ENCODE assay signal across 18 cellular contexts in genomic region chr6:129765008-129765407, GRCh38. TPM values are rescaled to one million over a fixed set of nuclear protein-coding genes. Genes with fewer than 3 reads are reported as not detected.
DNase-seq lines count a peak whose midpoint lies in the region; ATAC-seq, FAIRE-seq and TF ChIP-seq lines count a peak whose summit lies in the region.
"Had no signal": no experiment of that assay in that cellular context is flagged by ENCODE, and none has a peak within 500 bp of the region (broad histone marks: within the 10 kb centered on the region; RNA-seq: fewer than 3 reads in every experiment).

No MANE protein-coding gene starts in this region.

- FAIRE-seq in K562 (lab: Jason Lieb, UNC) (no peak), keratinocyte (lab: Jason Lieb, UNC) (peak; percentile 17)
- FAIRE-seq: GM12892, GM18507, HepG2 had no signal

- no TSS peak for BruUV-seq in K562 (replicated peaks; lab: Mats Ljungman, UMichigan)

- TF ChIP-seq POLR2A in K562 (conservative IDR thresholded peaks at IDR 0.05), result no peak

- H2AFZ ChIP-seq in K562 (ENCODE audit: low read depth, low read length), result peak overlapping the region; percentile 48
- H2AFZ ChIP-seq in keratinocyte (ENCODE audit: control insufficient read depth, low read length), result no peak overlapping the region

- TF ChIP-seq EP300 in K562 (IDR thresholded peaks at IDR 0.05; ENCODE audit: low read length), result no peak

- H3K4me1 Mint-ChIP-seq in activated CD4-positive, alpha-beta T cell treated with anti-CD3 and anti-CD28 coated beads, Interleukin-2, amount 10 ng/mL, durations not matched to agents 24 days and 14 days, result peaks cover 24% of the 10 kb centered on the region

- intact Hi-C loops in activated CD4-positive, alpha-beta T cell treated with anti-CD3 and anti-CD28 coated beads, Interleukin-2, amount 10 ng/mL, durations not matched to agents 24 days and 14 days (cut with micrococcal nuclease), result loop anchor here (5.0 kb wide), 1 partner anchor 257 kb away; no protein-coding TSS in a partner anchor
- intact Hi-C loops in K562 (cut with micrococcal nuclease), result loop anchor here (5.0 kb wide), 2 partner anchors 102 to 257 kb away; no protein-coding TSS in a partner anchor

- peaks cover 62% of the 10 kb centered on the region for H3K27me3 Mint-ChIP-seq in activated CD4-positive, alpha-beta T cell treated with anti-CD3 and anti-CD28 coated beads, Interleukin-2, amount 10 ng/mL, durations not matched to agents 24 days and 14 days

- H3K9me3 Mint-ChIP-seq in activated CD4-positive, alpha-beta T cell treated with anti-CD3 and anti-CD28 coated beads, Interleukin-2, amount 10 ng/mL, durations not matched to agents 24 days and 14 days, result no peaks in the 10 kb centered on the region
- H3K9me3 Mint-ChIP-seq: CD4-positive, alpha-beta memory T cell had no signal

- H3K27ac ChIP-seq in K562 (ENCODE audit: extremely low read depth, low read depth, low read length) (no peak overlapping the region), keratinocyte (ENCODE audit: control insufficient read depth, insufficient read depth, low read length) (no peak overlapping the region)
- H3K27ac ChIP-seq: BLaER1 had no signal

- DNase-seq in activated CD4-positive, alpha-beta T cell treated with anti-CD3 and anti-CD28 coated beads, Interleukin-2, amount 10 ng/mL, durations not matched to agents 24 days and 14 days, result peak; percentile 55
- no peak for DNase-seq in activated CD4-positive, alpha-beta T cell treated with anti-CD3 and anti-CD28 coated beads for 1 hour
- no peak for DNase-seq in K562 (ENCODE audit: extremely low read depth in 1 of 4, low spot score in 3 of 4)
- no peak for DNase-seq in keratinocyte (ENCODE audit: low read depth, low spot score)
- no peak for DNase-seq in NCI-H226
- DNase-seq: 8988T; CD4-positive, alpha-beta memory T cell; DMS153; DMS79; GDM1; GOT3; H7 had no signal

- no peak for TF ChIP-seq RAD21 in K562 (CRISPR knock-in tag; conservative IDR thresholded peaks at IDR 0.05 in 1 of 2, IDR thresholded peaks at IDR 0.05 in 1 of 2)

- peak overlapping the region; percentile 9 for H3K4me3 Mint-ChIP-seq in activated CD4-positive, alpha-beta T cell treated with anti-CD3 and anti-CD28 coated beads, Interleukin-2, amount 10 ng/mL, durations not matched to agents 24 days and 14 days

- no peaks in the 10 kb centered on the region for H3K9me1 ChIP-seq in K562 (ENCODE audit: control insufficient read depth, insufficient read depth, low read length)
- H3K9me1 ChIP-seq in keratinocyte (ENCODE audit: control insufficient read depth, extremely low read depth, insufficient read depth, low read length), result no peaks in the 10 kb centered on the region

- in situ Hi-C loops in K562 (cut with MboI), result loop anchor here (10.0 kb wide), 2 partner anchors 260 kb away; no protein-coding TSS in a partner anchor

- no peaks in the 10 kb centered on the region for H4K20me1 ChIP-seq in K562 (replicated peaks; ENCODE audit: control insufficient read depth, insufficient read depth, low read length)
- H4K20me1 ChIP-seq in keratinocyte (ENCODE audit: control insufficient read depth, extremely low read depth, insufficient read depth, low read length), result no peaks in the 10 kb centered on the region
- H4K20me1 ChIP-seq: BLaER1 had no signal

- H3K4me1 ChIP-seq in K562 (replicated peaks in 1 of 2; ENCODE audit: control insufficient read depth in 2 of 2, insufficient read depth in 2 of 2, low read length in 2 of 2) (peaks cover 6 to 11% of the 10 kb centered on the region in 2 experiments; a peak in 3 of 5 replicates), keratinocyte (ENCODE audit: control insufficient read depth, extremely low read depth, insufficient read depth, low read length) (peaks cover 5% of the 10 kb centered on the region)

- H3K27me3 ChIP-seq in K562 (ENCODE audit: control insufficient read depth in 2 of 2, insufficient read depth in 2 of 2, low read length in 2 of 2) (no peaks in the 10 kb centered on the region), keratinocyte (ENCODE audit: control insufficient read depth, extremely low read depth, insufficient read depth, low read length) (no peaks in the 10 kb centered on the region)

- peaks cover 2% of the 10 kb centered on the region for H3K36me3 Mint-ChIP-seq in activated CD4-positive, alpha-beta T cell treated with anti-CD3 and anti-CD28 coated beads, Interleukin-2, amount 10 ng/mL, durations not matched to agents 24 days and 14 days (ENCODE audit: low read depth)
- H3K36me3 Mint-ChIP-seq: CD4-positive, alpha-beta memory T cell had no signal

- H3K36me3 ChIP-seq in K562 (ENCODE audit: control insufficient read depth, insufficient read depth, low read length), result no peaks in the 10 kb centered on the region
- no peaks in the 10 kb centered on the region for H3K36me3 ChIP-seq in keratinocyte (ENCODE audit: control insufficient read depth in 2 of 2, extremely low read depth in 1 of 2, insufficient read depth in 2 of 2, low read length in 2 of 2)
- H3K36me3 ChIP-seq: BLaER1 had no signal

- H3K9me3 ChIP-seq in K562 (replicated peaks; ENCODE audit: control insufficient read depth, insufficient read depth, low read depth, low read length), result no peaks in the 10 kb centered on the region
- no peaks in the 10 kb centered on the region for H3K9me3 ChIP-seq in keratinocyte (ENCODE audit: control insufficient read depth, low read depth, low read length)
- H3K9me3 ChIP-seq: BLaER1 had no signal

- H3K4me3 ChIP-seq in K562 (no peak overlapping the region), keratinocyte (ENCODE audit: control insufficient read depth in 2 of 3, extremely low read depth in 1 of 3, insufficient read depth in 2 of 3, low read depth in 1 of 3, low read length in 3 of 3) (no peak overlapping the region)
- H3K4me3 ChIP-seq: BLaER1 had no signal

- dilution Hi-C loops in keratinocyte (cut with MboI; ENCODE audit: extremely low pct_ligation_motif_present, low sequenced_read_pairs), result no loop called here

- CTCF ChIA-PET in K562 (lab: Yijun Ruan, JAX; ENCODE audit: low intra/inter-chr PET ratio), result no interaction called here

- 28% methylated on average over 2 of the region's 2 CpGs for WGBS in K562 (ENCODE audit: insufficient coverage, low coverage, missing lambda C conversion rate)

- H3K4me2 ChIP-seq in K562 (ENCODE audit: insufficient read depth, low read length) (no peak overlapping the region), keratinocyte (ENCODE audit: control insufficient read depth, extremely low read depth, insufficient read depth, low read depth, low read length) (no peak overlapping the region)
- H3K4me2 ChIP-seq: BLaER1 had no signal

- ATAC-seq in K562 (no peak), HG03342 (IDR thresholded peaks at IDR 0.05; ENCODE audit: unreplicated experiment) (no peak), GM21360 (IDR thresholded peaks at IDR 0.05; ENCODE audit: unreplicated experiment) (no peak)
- ATAC-seq: HepG2 had no signal

- H3K9ac ChIP-seq in K562 (ENCODE audit: insufficient read depth in 1 of 2, low read depth in 2 of 2, low read length in 2 of 2) (no peak overlapping the region), keratinocyte (ENCODE audit: control insufficient read depth, extremely low read depth, insufficient read depth, low read length) (no peak overlapping the region)
- H3K9ac ChIP-seq: BLaER1 had no signal

- H3K27ac Mint-ChIP-seq in activated CD4-positive, alpha-beta T cell treated with anti-CD3 and anti-CD28 coated beads, Interleukin-2, amount 10 ng/mL, durations not matched to agents 24 days and 14 days, result no peak overlapping the region
- H3K27ac Mint-ChIP-seq: CD4-positive, alpha-beta memory T cell had no signal

- TF ChIP-seq CTCF in K562 (IDR thresholded peaks at IDR 0.05 in 2 of 3, conservative IDR thresholded peaks at IDR 0.05 in 1 of 3; ENCODE audit: insufficient read depth in 2 of 3, low read depth in 1 of 3, low read length in 3 of 3), result no peak
- no peak for TF ChIP-seq CTCF in keratinocyte (optimal IDR thresholded peaks at IDR 0.05 in 1 of 3, IDR thresholded peaks at IDR 0.05 in 1 of 3, conservative IDR thresholded peaks at IDR 0.05 in 1 of 3; ENCODE audit: extremely low read depth in 1 of 3, insufficient read depth in 2 of 3, low read length in 3 of 3)

- H3K79me2 ChIP-seq in K562 (ENCODE audit: control insufficient read depth, insufficient read depth, low read length), result no peaks in the 10 kb centered on the region
- H3K79me2 ChIP-seq in keratinocyte (ENCODE audit: control insufficient read depth, insufficient read depth, low read length), result no peaks in the 10 kb centered on the region

- POLR2A ChIA-PET in K562 (lab: Yijun Ruan, JAX), result interaction anchor here (1.0 to 1.5 kb wide), 2 partner anchors 15 to 20 kb away, joined by 3 to 6 read pairs; no protein-coding TSS in a partner anchor

TF ChIP-seq in K562, 482 proteins besides CTCF, POLR2A, EP300 and RAD21 (continues in another document):
- no peak for TF ChIP-seq ZNF140 (CRISPR knock-in tag; IDR thresholded peaks at IDR 0.05)

RNA-seq across cellular contexts. Expression of gene ARHGAP18, which starts 55.0 kb away (rescaled TPM):
- total RNA-seq in activated CD4-positive, alpha-beta T cell treated with anti-CD3 and anti-CD28 coated beads, Interleukin-2, amount 10 ng/mL, durations not matched to agents 24 days and 14 days, result 3.2 and 3.8 TPM in 2 replicates
- 15.1 and 38.1 TPM in 2 replicates for total RNA-seq in K562 (2011; cell fraction: chromatin; rRNA removed; ENCODE audit: low replicate concordance)
- total RNA-seq in K562 (2011; cell fraction: nucleolus; rRNA removed), result 9.8 and 11.2 TPM in 2 replicates
- 14.4 and 21.6 TPM in 2 replicates for total RNA-seq in K562 (2011; cell fraction: nucleoplasm; rRNA removed)
- total RNA-seq in K562 (2014; rRNA removed) (15.5 and 16.2 TPM in 2 replicates), K562 (2014; rRNA removed; fragmentation: Illumina TruSeq; extraction: Trizol) (29.7 and 33.9 TPM in 2 replicates), K562 (2015; rRNA removed; fragmentation: Illumina TruSeq; extraction: Trizol) (21.6 and 24.3 TPM in 2 replicates), K562 (2021) (18.4 and 21.1 TPM in 2 replicates)
- polyA plus RNA-seq in K562 (2011; rRNA removed) (25.6 and 25.8 TPM in 2 replicates), K562 (2014; fragmentation: Illumina TruSeq; extraction: Trizol) (20.2 and 22.0 TPM in 2 replicates), K562 (2014; fragmentation: Nextera tagmentation; extraction: Ambion mirVana) (10 to 100 TPM; 17.8 to 19.0 TPM), K562 (2014; rRNA removed) (11.8 and 13.3 TPM in 2 replicates), keratinocyte (7.1 to 22.0 TPM (median 17.7 TPM) in 3 replicates)
- polyA plus RNA-seq in K562 (2011; cell fraction: cytosol; rRNA removed), result 4.0 and 10.9 TPM in 2 replicates
- polyA plus RNA-seq in K562 (2011; cell fraction: nucleus; rRNA removed), result 7.1 and 10.8 TPM in 2 replicates
- 14.6 and 19.2 TPM in 2 replicates for polyA plus RNA-seq in K562 (2012)
- polyA minus RNA-seq in K562 (2011; rRNA and poly(A)+ RNA removed), result 38.4 and 50.9 TPM in 2 replicates
- polyA minus RNA-seq in K562 (2011; cell fraction: cytosol; rRNA and poly(A)+ RNA removed), result 16.6 and 20.7 TPM in 2 replicates
- polyA minus RNA-seq in K562 (2011; cell fraction: nucleus; rRNA and poly(A)+ RNA removed), result 13.2 and 34.0 TPM in 2 replicates
- polyA plus RNA-seq in keratinocyte (2011; ENCODE audit: low read depth), result 2.6 TPM
- 8.0 and 12.3 TPM in 2 replicates for polyA plus RNA-seq in keratinocyte (2011; cell fraction: cytosol; rRNA removed)
- polyA plus RNA-seq in keratinocyte (2011; cell fraction: nucleus; rRNA removed), result 6.6 and 7.7 TPM in 2 replicates
- 2.5 and 24.4 TPM in 2 replicates for polyA plus RNA-seq in keratinocyte (2012; ENCODE audit: low replicate concordance)
- 6.2 to 21.2 TPM (median 11.5 TPM) in 3 replicates for polyA minus RNA-seq in keratinocyte
- polyA minus RNA-seq in keratinocyte (2011; cell fraction: cytosol; rRNA and poly(A)+ RNA removed), result 11.3 TPM
- polyA minus RNA-seq in keratinocyte (2011; cell fraction: nucleus; rRNA and poly(A)+ RNA removed), result 10.1 and 18.2 TPM in 2 replicates
